Comparison of ENCODE assay signal across 25 cellular contexts in genomic region chr1:208126108-208126507, GRCh38.
"Had no signal": no experiment of that assay in that cellular context is flagged by ENCODE, and none has a peak within 500 bp of the region (broad histone marks: within the 10 kb centered on the region; RNA-seq: fewer than 3 reads in every experiment).

No MANE protein-coding gene starts in this region.

- DNase-seq: IMR-90; Kasumi-1; MM.1S; NCI-H1092 treated with DMSO at 0.1 percent for 48 hours; NCI-H1436; NCI-H187; NCI-H2029; NCI-H2081 treated with DMSO at 0.1 percent for 48 hours; NCI-H2171; NCI-H226; NCI-H446; NCI-H510A; NCI-H524 treated with DMSO at 0.1 percent for 48 hours; NCI-H69; NCI-H774; NK-92 treated with Interleukin-12 subunit alpha and Interleukin-12 subunit beta, amount 100 ng/mL, for 24 hours; OCI-M1; PC-9; Peyer's patch; SHP77 treated with DMSO at 0.1 percent for 48 hours; SJCRH30 had no signal

- ATAC-seq: HepG2, Right ventricle myocardium inferior, SK-N-SH treated with all-trans-retinoic acid at 6 μM for 48 hours had no signal

- H3K9me3 ChIP-seq: Peyer's patch, SJCRH30 had no signal

- H3K36me3 ChIP-seq: Peyer's patch had no signal

- H3K4me1 ChIP-seq: Peyer's patch, SJCRH30 had no signal

- H3K27ac ChIP-seq: KMS-11, PC-9, Peyer's patch, SJCRH30 had no signal

- FAIRE-seq: HepG2 had no signal

- H2AFZ ChIP-seq: PC-9 had no signal

- H3K4me3 ChIP-seq: PC-9, Peyer's patch, SJCRH30 had no signal

- H3K27me3 ChIP-seq: Peyer's patch, SJCRH30 had no signal

- H3K9ac ChIP-seq: KMS-11 had no signal

- H3K4me2 ChIP-seq: KMS-11, PC-9 had no signal
